Comparison of ENCODE assay signal across 18 cellular contexts in the genomic region with DNA sequence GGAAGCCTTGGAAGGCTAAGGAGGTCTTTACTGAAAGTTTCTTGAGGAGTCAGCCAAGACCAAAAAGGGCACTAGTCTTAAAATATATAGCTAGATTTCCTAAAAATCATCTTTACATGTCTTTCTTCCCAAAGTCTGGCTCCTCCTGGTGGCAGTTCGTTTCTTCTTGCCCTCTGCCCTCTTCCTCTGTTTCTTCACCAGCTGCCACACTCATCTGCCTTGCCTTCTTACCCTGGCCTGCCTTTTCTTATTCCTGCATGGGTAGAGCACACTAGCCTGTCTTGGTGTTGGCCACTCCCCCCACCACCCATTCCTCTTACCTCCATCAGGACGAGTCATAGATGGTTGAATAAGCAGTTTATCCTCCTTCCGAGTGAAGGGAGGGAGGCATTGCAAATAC.
DNase-seq lines count a peak whose midpoint lies in the region; ATAC-seq, FAIRE-seq and TF ChIP-seq lines count a peak whose summit lies in the region.
"Had no signal": no experiment of that assay in that cellular context is flagged by ENCODE, and none has a peak within 500 bp of the region (broad histone marks: within the 10 kb centered on the region; RNA-seq: fewer than 3 reads in every experiment).

No MANE protein-coding gene starts in this region.

- TF ChIP-seq CTCF in MM.1S (IDR thresholded peaks at IDR 0.05; ENCODE audit: low read length) = peak; percentile 12; the same call in 1 of the 2 replicates
- TF ChIP-seq CTCF in cardiac fibroblast (IDR thresholded peaks at IDR 0.05; ENCODE audit: low read depth, low read length) = peak; percentile 39
- no peak for TF ChIP-seq CTCF in pancreas (IDR thresholded peaks at IDR 0.05)
- no peak for TF ChIP-seq CTCF in psoas muscle (IDR thresholded peaks at IDR 0.05)

- H3K9ac ChIP-seq in MM.1S (ENCODE audit: low read length) = no peak overlapping the region
- H3K9ac ChIP-seq: parathyroid adenoma had no signal

- H3K27ac ChIP-seq in MM.1S (ENCODE audit: low read length) (no peak overlapping the region), pancreas (no peak overlapping the region), psoas muscle (no peak overlapping the region)
- H3K27ac ChIP-seq: 22Rv1, parathyroid adenoma, transverse colon had no signal

- no peaks in the 10 kb centered on the region for H3K9me2 ChIP-seq in MM.1S (replicated peaks; ENCODE audit: insufficient read depth, low read length)

- H3K4me3 ChIP-seq in MM.1S (ENCODE audit: low read length) (no peak overlapping the region), cardiac fibroblast (replicated peaks in 1 of 2; ENCODE audit: low read depth in 2 of 2, low read length in 2 of 2) (no peak overlapping the region), pancreas (no peak overlapping the region), psoas muscle (no peak overlapping the region)
- H3K4me3 ChIP-seq: transverse colon had no signal

- H3K36me3 ChIP-seq in MM.1S (replicated peaks; ENCODE audit: insufficient read depth, low read length) = no peaks in the 10 kb centered on the region
- H3K36me3 ChIP-seq in pancreas = no peaks in the 10 kb centered on the region
- no peaks in the 10 kb centered on the region for H3K36me3 ChIP-seq in psoas muscle (ENCODE audit: insufficient read depth in 1 of 2, low read depth in 1 of 2)
- H3K36me3 ChIP-seq: transverse colon had no signal

- DNase-seq in DMS53 (lab: John Stamatoyannopoulos, UW) (peak; percentile 11), DMS53 treated with DMSO at 0.1 percent for 48 hours (lab: John Stamatoyannopoulos, UW; ENCODE audit: unreplicated experiment) (no peak), MM.1S (no peak), cardiac fibroblast (ENCODE audit: low read depth in 2 of 2) (peak in 1 of 2 donors; percentile 39), pancreas (no peak), psoas muscle (no peak), superior temporal gyrus (ENCODE audit: extremely low spot score) (no peak)
- DNase-seq: DMS79; NCI-H2081; NK-92 treated with Interleukin-12 subunit alpha and Interleukin-12 subunit beta, amount 100 ng/mL, for 24 hours; stimulated activated CD4-positive, alpha-beta T cell treated with anti-CD3 and anti-CD28 coated beads, Interleukin-15, amount 100 ng/mL, for 24 hours; transverse colon had no signal

- no peaks in the 10 kb centered on the region for H3K79me2 ChIP-seq in MM.1S (ENCODE audit: low read length)
- H3K79me2 ChIP-seq: parathyroid adenoma had no signal

- H4K20me1 ChIP-seq in MM.1S (ENCODE audit: insufficient read depth, low read length) = no peaks in the 10 kb centered on the region

- ATAC-seq in pancreas (peak in 3 of 4 donors; percentile 20 to 32 (median 31)), HG02610 (IDR thresholded peaks at IDR 0.05; ENCODE audit: unreplicated experiment) (no peak), psoas muscle (no peak)
- ATAC-seq: activated CD4-positive, CD25-positive, alpha-beta regulatory T cell treated with anti-CD3 and anti-CD28 coated beads, Interleukin-2, amount 50 U/mL, for 24 hours had no signal

- intact Hi-C loops in pancreas (cut with DNase I) (loop anchor here in 1 of 3 donors (10.0 kb wide), 1 partner anchor 49 kb away; no protein-coding TSS in a partner anchor), psoas muscle (cut with DNase I) (loop anchor here in 1 of 2 donors (10.0 kb wide), 1 partner anchor 409 kb away; no protein-coding TSS in a partner anchor)

- no peaks in the 10 kb centered on the region for H3K27me3 ChIP-seq in MM.1S (replicated peaks; ENCODE audit: insufficient read depth, low read length)
- H3K27me3 ChIP-seq in pancreas = no peaks in the 10 kb centered on the region
- H3K27me3 ChIP-seq in psoas muscle (ENCODE audit: insufficient read depth in 3 of 3, low read length in 2 of 3) = peaks cover 0 to 3% (median 0%) of the 10 kb centered on the region in 3 donors

- H3K9me3 ChIP-seq in MM.1S (replicated peaks; ENCODE audit: insufficient read depth, low read length) = no peaks in the 10 kb centered on the region
- H3K9me3 ChIP-seq in pancreas = no peaks in the 10 kb centered on the region
- H3K9me3 ChIP-seq in psoas muscle = no peaks in the 10 kb centered on the region
- H3K9me3 ChIP-seq: transverse colon had no signal

- 76 to 77% methylated on average over 3 of the region's 3 CpGs for WGBS in pancreas, 2 donors
- WGBS in psoas muscle, 3 donors = 77 to 88% (median 83%) methylated on average over 3 of the region's 3 CpGs

- no peak overlapping the region for H3K4me2 ChIP-seq in MM.1S (ENCODE audit: low read depth, low read length)

- H3F3A ChIP-seq in MM.1S (ENCODE audit: insufficient read depth, low read length) = no peaks in the 10 kb centered on the region

- no peak for FAIRE-seq in pancreas (lab: Jason Lieb, UNC)
- FAIRE-seq: endometrium, GM18507 had no signal

- no peak overlapping the region for H2AFZ ChIP-seq in MM.1S (ENCODE audit: low read length)
- H2AFZ ChIP-seq: parathyroid adenoma had no signal

- no peaks in the 10 kb centered on the region for H3K4me1 ChIP-seq in MM.1S (ENCODE audit: low read length)
- peaks cover 0 to 2% (median 0%) of the 10 kb centered on the region in 3 donors for H3K4me1 ChIP-seq in pancreas
- peaks cover 4% of the 10 kb centered on the region for H3K4me1 ChIP-seq in psoas muscle
- H3K4me1 ChIP-seq: transverse colon had no signal

Comparison
In these comparisons a context has a peak if more than half of its experiments do, and no peak if none do; other contexts are left out.
1. CTCF ChIP-seq: peak in MM.1S (single experiment) and cardiac fibroblast (single experiment); none in pancreas (0 of 4) and psoas muscle (single experiment).
2. ATAC-seq: peak in pancreas (3 of 4); none in HG02610 (single experiment) and psoas muscle (0 of 4).